32 cellular contexts compared by ENCODE assay signal in the genomic region with DNA sequence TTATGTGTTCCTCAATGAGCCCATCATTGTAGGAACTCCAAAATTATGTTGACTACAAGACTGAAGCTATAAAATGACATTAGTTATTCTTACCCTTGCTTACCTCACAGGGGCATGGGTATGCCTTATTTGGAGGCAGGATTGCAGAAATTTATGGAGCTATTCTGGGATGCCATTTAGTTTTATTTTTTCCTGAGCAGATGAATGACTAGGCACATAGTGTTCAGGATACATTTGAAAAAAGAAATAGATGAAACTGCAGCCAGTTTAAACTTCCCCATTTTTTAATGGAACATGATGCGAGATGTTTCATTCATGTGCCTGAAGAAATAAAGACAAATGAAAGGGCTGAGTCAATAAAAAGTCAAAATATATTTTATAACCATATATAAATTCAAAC.
"Had no signal": no experiment of that assay in that cellular context is flagged by ENCODE, and none has a peak within 500 bp of the region (broad histone marks: within the 10 kb centered on the region; RNA-seq: fewer than 3 reads in every experiment).

No MANE protein-coding gene starts in this region.

- H3K4me3 ChIP-seq: breast epithelium, cardiac muscle cell, colonic mucosa, esophagus muscularis mucosa, gastrocnemius medialis, heart left ventricle had no signal

- ATAC-seq: activated CD4-positive, CD25-positive, alpha-beta regulatory T cell treated with anti-CD3 and anti-CD28 coated beads, Interleukin-2, amount 50 U/mL, for 24 hours; activated CD8-positive, alpha-beta T cell treated with anti-CD3 and anti-CD28 coated beads for 36 hours; activated T-cell treated with anti-CD3 and anti-CD28 coated beads, Interleukin-2, amount 50 U/mL, for 4 hours; activated T-helper 17 cell treated with anti-CD3 and anti-CD28 coated beads, Interleukin-2, amount 50 U/mL, for 72 hours; effector memory CD8-positive, alpha-beta T cell; foreskin keratinocyte; gastrocnemius medialis; heart left ventricle had no signal

- H3K27ac ChIP-seq: breast epithelium, cardiac muscle cell, colonic mucosa, esophagus muscularis mucosa, foreskin keratinocyte, gastrocnemius medialis, heart left ventricle, WERI-Rb-1 had no signal

- H3K9me3 ChIP-seq: breast epithelium, colonic mucosa, gastrocnemius medialis had no signal

- H3K27me3 ChIP-seq: breast epithelium, cardiac muscle cell, colonic mucosa, esophagus muscularis mucosa, foreskin keratinocyte, gastrocnemius medialis, heart left ventricle had no signal

- FAIRE-seq: TTC549 had no signal

- DNase-seq: activated B cell treated with CpG ODN at 0.5 μM for 24 hours; activated CD4-positive, alpha-beta T cell treated with anti-CD3 and anti-CD28 coated beads for 48 hours; activated CD4-positive, alpha-beta T cell treated with anti-CD3 and anti-CD28 coated beads, Interleukin-2, amount 50 U/mL, for 1 hour; activated CD4-positive, alpha-beta T cell treated with anti-CD3 and anti-CD28 coated beads, Interleukin-2, amount 50 U/mL, for 48 hours; activated CD8-positive, alpha-beta memory T cell treated with anti-CD3 and anti-CD28 coated beads for 24 hours; activated CD8-positive, alpha-beta T cell treated with anti-CD3 and anti-CD28 coated beads for 36 hours; activated effector memory CD4-positive, alpha-beta T cell treated with Interleukin-2 at 50 U/mL for 16 hours; activated gamma-delta T cell treated with Interleukin-2 at 50 U/mL for 16 hours; activated naive CD4-positive, alpha-beta T cell treated with anti-CD3 and anti-CD28 coated beads, Interleukin-2, amount 50 U/mL, for 16 hours; activated naive CD4-positive, alpha-beta T cell treated with Interleukin-2 at 50 U/mL for 16 hours; activated T-cell treated with anti-CD3 and anti-CD28 coated beads, Interleukin-2, amount 50 U/mL, for 4 hours; amniotic stem cell; anterior cingulate cortex; central memory CD4-positive, alpha-beta T cell; cerebellar nuclear complex; colonic mucosa; dermis blood vessel endothelial cell; effector CD4-positive, alpha-beta T cell; effector memory CD8-positive, alpha-beta T cell; erythroblast; foreskin keratinocyte; gastrocnemius medialis; glutamatergic neuron; heart left ventricle; T-helper 2 cell; WERI-Rb-1 had no signal

- H3K36me3 ChIP-seq: breast epithelium, cardiac muscle cell, colonic mucosa, esophagus muscularis mucosa, gastrocnemius medialis, heart left ventricle, WERI-Rb-1 had no signal

- H3K4me1 ChIP-seq: breast epithelium, colonic mucosa, esophagus muscularis mucosa, foreskin keratinocyte had no signal
